Comparison of ENCODE assay signal across 14 cellular contexts in genomic region chr12:108866083-108866482, GRCh38. TPM values are rescaled to one million over a fixed set of nuclear protein-coding genes. Genes with fewer than 3 reads are reported as not detected.
"Had no signal": no experiment of that assay in that cellular context is flagged by ENCODE, and none has a peak within 500 bp of the region (broad histone marks: within the 10 kb centered on the region; RNA-seq: fewer than 3 reads in every experiment).

No MANE protein-coding gene starts in this region.

RNA-seq across cellular contexts. Expression of gene DAO, which starts 13.8 kb away (rescaled TPM):
- total RNA-seq: activated CD4-positive, alpha-beta memory T cell treated with anti-CD3 and anti-CD28 coated beads, Interleukin-2, amount 10 ng/mL, durations not matched to agents 7 days and 5 days; activated CD4-positive, alpha-beta T cell treated with anti-CD3 and anti-CD28 coated beads, Interleukin-2, amount 10 ng/mL, durations not matched to agents 7 days and 5 days; activated naive CD4-positive, alpha-beta T cell treated with anti-CD3 and anti-CD28 coated beads, Interleukin-2, amount 50 U/mL, for 72 hours; activated naive CD8-positive, alpha-beta T cell treated with anti-CD3 and anti-CD28 coated beads, Interleukin-2, amount 10 ng/mL, durations not matched to agents 7 days and 5 days; activated T-cell treated with anti-CD3 and anti-CD28 coated beads, Interleukin-2, amount 50 U/mL, for 72 hours; ascending aorta; breast epithelium; cardiac septum; cerebellum; foreskin keratinocyte; gastrocnemius medialis; heart left ventricle; T-helper 2 cell treated with Interferon-gamma antibody and Interleukin-4, amounts not matched to agents 100 ng/mL and 5 ng/mL, for 36 hours had no signal
- polyA plus RNA-seq: esophagus, foreskin keratinocyte, heart left ventricle had no signal
